8 cellular contexts compared by ENCODE assay signal in the genomic region with DNA sequence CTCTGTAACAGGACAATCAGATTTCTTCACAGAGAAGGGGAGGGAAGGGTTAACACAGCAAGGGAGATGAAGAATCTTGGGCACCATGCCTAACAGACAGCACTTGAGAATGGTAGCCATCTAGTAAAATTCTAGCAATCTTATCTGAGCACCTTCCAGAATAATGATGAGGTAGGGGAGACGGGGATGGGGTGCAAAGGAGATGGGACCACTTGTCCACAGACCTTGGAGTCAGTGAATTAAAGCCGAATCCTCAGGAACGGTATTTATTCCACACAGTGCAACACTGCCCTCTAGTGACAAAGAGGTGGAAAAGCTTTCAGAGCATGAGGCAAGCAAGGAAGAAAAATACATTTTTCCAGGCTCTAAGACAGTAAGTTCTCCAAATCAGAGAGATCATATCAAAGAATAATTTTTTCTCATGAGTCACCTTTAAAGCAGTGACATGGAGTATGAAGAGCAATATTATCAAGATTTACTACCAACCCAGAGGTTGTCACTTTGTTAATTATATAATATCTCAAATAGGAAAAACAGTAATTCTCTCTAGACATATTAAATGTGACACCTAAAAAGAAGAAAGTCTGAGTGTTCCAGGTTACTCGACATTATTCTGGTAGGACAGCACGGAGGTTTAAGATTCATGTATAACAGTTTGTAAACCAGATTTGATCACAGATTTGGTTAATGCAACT. TPM values are rescaled to one million over a fixed set of nuclear protein-coding genes. Genes with fewer than 3 reads are reported as not detected.
DNase-seq lines count a peak whose midpoint lies in the region; ATAC-seq, FAIRE-seq and TF ChIP-seq lines count a peak whose summit lies in the region.

No MANE protein-coding gene starts in this region.

- TF ChIP-seq POLR2A in endothelial cell of umbilical vein (IDR thresholded peaks at IDR 0.05; ENCODE audit: low read depth, low read length): no peak

- CTCF ChIA-PET in endothelial cell of umbilical vein (lab: Charles Lee): interaction anchor here (0.5 to 3.7 kb wide), 32 partner anchors 9 to 1004 kb away, joined by 3 to 33 read pairs (median 4); no protein-coding TSS in a partner anchor

- H3K27me3 ChIP-seq in endothelial cell of umbilical vein (ENCODE audit: control insufficient read depth in 2 of 2, insufficient read depth in 2 of 2, low read length in 2 of 2): peaks cover 17 to 36% of the 10 kb centered on the region in 2 experiments

- H3K4me1 ChIP-seq in endothelial cell of umbilical vein (ENCODE audit: control insufficient read depth, extremely low read depth, insufficient read depth, low read length): peaks cover 5% of the 10 kb centered on the region

- dilution Hi-C loops in endothelial cell of umbilical vein (cut with MboI; ENCODE audit: extremely low pct_ligation_motif_present, low sequenced_read_pairs): no loop called here

- no peaks in the 10 kb centered on the region for H3K9me3 ChIP-seq in endothelial cell of umbilical vein (replicated peaks; ENCODE audit: control insufficient read depth, insufficient read depth, low read length)

- no peaks in the 10 kb centered on the region for H3K9me1 ChIP-seq in endothelial cell of umbilical vein (replicated peaks; ENCODE audit: control insufficient read depth, extremely low read depth, insufficient read depth, low read length)

- no peak for ATAC-seq in GM21737 (IDR thresholded peaks at IDR 0.05; ENCODE audit: unreplicated experiment)
- no peak for ATAC-seq in HG03460 (IDR thresholded peaks at IDR 0.05; ENCODE audit: unreplicated experiment)

- intact Hi-C loops in endothelial cell of umbilical vein (cut with micrococcal nuclease): loop anchor here (1.0 to 10.0 kb wide), 9 partner anchors 84 to 1001 kb away; a partner anchor contains a TSS

- H3K27ac ChIP-seq in endothelial cell of umbilical vein (ENCODE audit: insufficient read depth, low read depth, low read length): no peak overlapping the region

- peak; percentile 93 for FAIRE-seq in endothelial cell of umbilical vein (lab: Jason Lieb, UNC)

- POLR2A ChIA-PET in endothelial cell of umbilical vein (lab: Charles Lee): no interaction called here

- H2AFZ ChIP-seq in endothelial cell of umbilical vein (ENCODE audit: low read depth, low read length): no peak overlapping the region

- H3K36me3 ChIP-seq in endothelial cell of umbilical vein (ENCODE audit: control insufficient read depth in 2 of 2, extremely low read depth in 1 of 2, insufficient read depth in 2 of 2, low read length in 2 of 2): no peaks in the 10 kb centered on the region

- no peak overlapping the region for H3K4me3 ChIP-seq in endothelial cell of umbilical vein (replicated peaks in 1 of 3; ENCODE audit: insufficient read depth in 1 of 3, low read depth in 1 of 3, low read length in 3 of 3)

- H3K4me2 ChIP-seq in endothelial cell of umbilical vein (ENCODE audit: insufficient read depth, low read length): no peak overlapping the region

- peak; percentile 46 for DNase-seq in DMS114 treated with DMSO at 0.1 percent for 48 hours (lab: John Stamatoyannopoulos, UW; ENCODE audit: unreplicated experiment)
- peak; percentile 38 for DNase-seq in GM20000 (ENCODE audit: low spot score)
- peak; percentile 67 for DNase-seq in NCI-H1694 (lab: John Stamatoyannopoulos, UW)
- DNase-seq in T1000 (lab: John Stamatoyannopoulos, UW): peak; percentile 14
- peak; percentile 57 for DNase-seq in endothelial cell of umbilical vein (ENCODE audit: low read depth, low spot score)
- peak; percentile 87 for DNase-seq in midbrain (lab: John Stamatoyannopoulos, UW)

- BruUV-seq in endothelial cell of umbilical vein (replicated peaks; lab: Mats Ljungman, UMichigan): no TSS peak

- TF ChIP-seq CTCF in GM20000 (IDR thresholded peaks at IDR 0.05; ENCODE audit: extremely low read depth, missing control alignments) (peak; percentile 66), endothelial cell of umbilical vein (IDR thresholded peaks at IDR 0.05; ENCODE audit: extremely low read depth in 1 of 2, insufficient read depth in 1 of 2, low read depth in 1 of 2, low read length in 2 of 2) (peak; percentile 71 to 77)

- H4K20me1 ChIP-seq in endothelial cell of umbilical vein (replicated peaks; ENCODE audit: control insufficient read depth, extremely low read depth, insufficient read depth, low read length): no peaks in the 10 kb centered on the region

- no peaks in the 10 kb centered on the region for H3K79me2 ChIP-seq in endothelial cell of umbilical vein (ENCODE audit: control insufficient read depth, insufficient read depth, low read length)

- H3K9ac ChIP-seq in endothelial cell of umbilical vein (replicated peaks; ENCODE audit: extremely low read depth, insufficient read depth, low read length): no peak overlapping the region

TF ChIP-seq in endothelial cell of umbilical vein, 7 proteins besides CTCF, POLR2A, EP300 and RAD21:
- no peak for TF ChIP-seq POLR2AphosphoS5 (IDR thresholded peaks at IDR 0.05; ENCODE audit: insufficient read depth, low read depth, low read length)
- TF ChIP-seq, protein P1, sequence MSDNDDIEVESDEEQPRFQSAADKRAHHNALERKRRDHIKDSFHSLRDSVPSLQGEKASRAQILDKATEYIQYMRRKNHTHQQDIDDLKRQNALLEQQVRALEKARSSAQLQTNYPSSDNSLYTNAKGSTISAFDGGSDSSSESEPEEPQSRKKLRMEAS (IDR thresholded peaks at IDR 0.05; ENCODE audit: insufficient read depth, insufficient read length): no peak
- no peak for TF ChIP-seq MYC (IDR thresholded peaks at IDR 0.05; ENCODE audit: low read depth, low read length)
- no peak for TF ChIP-seq GATA2 (IDR thresholded peaks at IDR 0.05; ENCODE audit: insufficient read depth, insufficient read length, low read depth, low read length)
- no peak for TF ChIP-seq JUN (IDR thresholded peaks at IDR 0.05; ENCODE audit: borderline replicate concordance, insufficient read depth, insufficient read length, low read depth)
- TF ChIP-seq EZH2 (IDR thresholded peaks at IDR 0.05; ENCODE audit: borderline replicate concordance, low read depth, low read length, severe bottlenecking): no peak
- TF ChIP-seq FOS (IDR thresholded peaks at IDR 0.05; ENCODE audit: borderline replicate concordance, insufficient read depth, low read length): no peak

RNA-seq across cellular contexts. Expression of a gene that starts 43.3 kb away (rescaled TPM):
- not detected in 2 replicates for total RNA-seq in endothelial cell of umbilical vein
- polyA plus RNA-seq in endothelial cell of umbilical vein: not detected in 2 replicates
- not detected in 2 replicates for polyA plus RNA-seq in endothelial cell of umbilical vein (2011; cell fraction: cytosol; rRNA removed)
- not detected in 2 replicates for polyA plus RNA-seq in endothelial cell of umbilical vein (2011; cell fraction: nucleus; rRNA removed)
- polyA plus RNA-seq in endothelial cell of umbilical vein (2012): not detected in 2 replicates
- not detected in 2 replicates for polyA minus RNA-seq in endothelial cell of umbilical vein
- not detected for polyA minus RNA-seq in endothelial cell of umbilical vein (2011; cell fraction: cytosol; rRNA and poly(A)+ RNA removed)
- polyA minus RNA-seq in endothelial cell of umbilical vein (2011; cell fraction: nucleus; rRNA and poly(A)+ RNA removed): not detected in 2 replicates

Comparison
In these comparisons a context has a peak if more than half of its experiments do, and no peak if none do; other contexts are left out.
1. DNase-seq: peak in every context shown above with its lines; median percentile 87 in midbrain; 67 in NCI-H1694; 57 in endothelial cell of umbilical vein; 46 in DMS114 treated with DMSO at 0.1 percent for 48 hours; 38 in GM20000; 14 in T1000.